Comparison of ENCODE assay signal across 2 cellular contexts in the genomic region with DNA sequence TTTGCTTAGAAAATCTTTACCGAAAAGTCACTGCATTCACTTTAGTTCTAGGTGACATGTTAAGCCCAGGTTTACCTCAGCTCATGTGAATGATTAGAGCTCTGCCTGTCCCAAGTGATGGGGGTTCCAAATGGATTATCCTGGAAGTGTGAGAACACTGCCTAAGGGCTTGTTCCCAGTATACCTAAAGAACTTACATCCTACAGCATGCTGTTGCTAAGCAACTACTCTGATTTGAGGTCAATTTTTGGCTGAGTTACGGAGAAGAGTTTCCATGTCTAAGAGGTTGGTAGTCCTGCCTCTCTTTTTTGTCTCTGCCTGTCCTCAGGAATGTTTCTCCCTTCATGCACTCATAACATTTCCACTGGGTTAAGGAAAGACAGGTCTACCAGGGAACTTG.
TF ChIP-seq lines count a peak whose summit lies in the region.

No MANE protein-coding gene starts in this region.

TF ChIP-seq in HepG2, 621 proteins besides CTCF, POLR2A, EP300 and RAD21:
- TF ChIP-seq, protein P1, sequence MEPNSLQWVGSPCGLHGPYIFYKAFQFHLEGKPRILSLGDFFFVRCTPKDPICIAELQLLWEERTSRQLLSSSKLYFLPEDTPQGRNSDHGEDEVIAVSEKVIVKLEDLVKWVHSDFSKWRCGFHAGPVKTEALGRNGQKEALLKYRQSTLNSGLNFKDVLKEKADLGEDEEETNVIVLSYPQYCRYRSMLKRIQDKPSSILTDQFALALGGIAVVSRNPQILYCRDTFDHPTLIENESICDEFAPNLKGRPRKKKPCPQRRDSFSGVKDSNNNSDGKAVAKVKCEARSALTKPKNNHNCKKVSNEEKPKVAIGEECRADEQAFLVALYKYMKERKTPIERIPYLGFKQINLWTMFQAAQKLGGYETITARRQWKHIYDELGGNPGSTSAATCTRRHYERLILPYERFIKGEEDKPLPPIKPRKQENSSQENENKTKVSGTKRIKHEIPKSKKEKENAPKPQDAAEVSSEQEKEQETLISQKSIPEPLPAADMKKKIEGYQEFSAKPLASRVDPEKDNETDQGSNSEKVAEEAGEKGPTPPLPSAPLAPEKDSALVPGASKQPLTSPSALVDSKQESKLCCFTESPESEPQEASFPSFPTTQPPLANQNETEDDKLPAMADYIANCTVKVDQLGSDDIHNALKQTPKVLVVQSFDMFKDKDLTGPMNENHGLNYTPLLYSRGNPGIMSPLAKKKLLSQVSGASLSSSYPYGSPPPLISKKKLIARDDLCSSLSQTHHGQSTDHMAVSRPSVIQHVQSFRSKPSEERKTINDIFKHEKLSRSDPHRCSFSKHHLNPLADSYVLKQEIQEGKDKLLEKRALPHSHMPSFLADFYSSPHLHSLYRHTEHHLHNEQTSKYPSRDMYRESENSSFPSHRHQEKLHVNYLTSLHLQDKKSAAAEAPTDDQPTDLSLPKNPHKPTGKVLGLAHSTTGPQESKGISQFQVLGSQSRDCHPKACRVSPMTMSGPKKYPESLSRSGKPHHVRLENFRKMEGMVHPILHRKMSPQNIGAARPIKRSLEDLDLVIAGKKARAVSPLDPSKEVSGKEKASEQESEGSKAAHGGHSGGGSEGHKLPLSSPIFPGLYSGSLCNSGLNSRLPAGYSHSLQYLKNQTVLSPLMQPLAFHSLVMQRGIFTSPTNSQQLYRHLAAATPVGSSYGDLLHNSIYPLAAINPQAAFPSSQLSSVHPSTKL (CRISPR knock-in tag; IDR thresholded peaks at IDR 0.05) = no peak
- 0 out of 2 replicates have a peak, but pooled peaks have one; percentile 38 for TF ChIP-seq SSRP1 (CRISPR knock-in tag; IDR thresholded peaks at IDR 0.05)

TF ChIP-seq in H1, 55 proteins besides CTCF, POLR2A, EP300 and RAD21:
- TF ChIP-seq CBX8 (IDR thresholded peaks at IDR 0.05; ENCODE audit: borderline replicate concordance, low read depth, low read length) (no peak), NANOG (IDR thresholded peaks at IDR 0.05; ENCODE audit: insufficient read depth, low read depth, low read length, poor library complexity, severe bottlenecking) (no peak), NRF1 (IDR thresholded peaks at IDR 0.05; ENCODE audit: low read depth, low read length) (no peak), HDAC6 (IDR thresholded peaks at IDR 0.05; ENCODE audit: low read depth, low read length) (no peak), TAF1 (IDR thresholded peaks at IDR 0.05; ENCODE audit: low read depth, low read length) (no peak), TAF7 (optimal IDR thresholded peaks at IDR 0.05; ENCODE audit: borderline replicate concordance, low read depth, low read length) (no peak), EGR1 (IDR thresholded peaks at IDR 0.05; ENCODE audit: borderline replicate concordance, low read depth, low read length) (no peak), SP4 (IDR thresholded peaks at IDR 0.05; ENCODE audit: low read length) (no peak), BACH1 (IDR thresholded peaks at IDR 0.05; ENCODE audit: low read length) (no peak), SRF (IDR thresholded peaks at IDR 0.05; ENCODE audit: low read depth, low read length) (no peak), SIX5 (IDR thresholded peaks at IDR 0.05; ENCODE audit: low read depth, low read length) (no peak), RNF2 (IDR thresholded peaks at IDR 0.05; ENCODE audit: borderline replicate concordance, low read depth, low read length, missing control alignments, poor library complexity, severe bottlenecking) (no peak), PHF8 (conservative IDR thresholded peaks at IDR 0.05; ENCODE audit: low read depth, low read length) (no peak), SIRT6 (IDR thresholded peaks at IDR 0.05; ENCODE audit: low read length) (no peak), CHD2 (IDR thresholded peaks at IDR 0.05; ENCODE audit: low read length) (no peak), KDM1A (IDR thresholded peaks at IDR 0.05; ENCODE audit: borderline replicate concordance, low read length) (no peak), YY1 (IDR thresholded peaks at IDR 0.05; ENCODE audit: low read depth, low read length) (no peak)
- TF ChIP-seq, protein P2, sequence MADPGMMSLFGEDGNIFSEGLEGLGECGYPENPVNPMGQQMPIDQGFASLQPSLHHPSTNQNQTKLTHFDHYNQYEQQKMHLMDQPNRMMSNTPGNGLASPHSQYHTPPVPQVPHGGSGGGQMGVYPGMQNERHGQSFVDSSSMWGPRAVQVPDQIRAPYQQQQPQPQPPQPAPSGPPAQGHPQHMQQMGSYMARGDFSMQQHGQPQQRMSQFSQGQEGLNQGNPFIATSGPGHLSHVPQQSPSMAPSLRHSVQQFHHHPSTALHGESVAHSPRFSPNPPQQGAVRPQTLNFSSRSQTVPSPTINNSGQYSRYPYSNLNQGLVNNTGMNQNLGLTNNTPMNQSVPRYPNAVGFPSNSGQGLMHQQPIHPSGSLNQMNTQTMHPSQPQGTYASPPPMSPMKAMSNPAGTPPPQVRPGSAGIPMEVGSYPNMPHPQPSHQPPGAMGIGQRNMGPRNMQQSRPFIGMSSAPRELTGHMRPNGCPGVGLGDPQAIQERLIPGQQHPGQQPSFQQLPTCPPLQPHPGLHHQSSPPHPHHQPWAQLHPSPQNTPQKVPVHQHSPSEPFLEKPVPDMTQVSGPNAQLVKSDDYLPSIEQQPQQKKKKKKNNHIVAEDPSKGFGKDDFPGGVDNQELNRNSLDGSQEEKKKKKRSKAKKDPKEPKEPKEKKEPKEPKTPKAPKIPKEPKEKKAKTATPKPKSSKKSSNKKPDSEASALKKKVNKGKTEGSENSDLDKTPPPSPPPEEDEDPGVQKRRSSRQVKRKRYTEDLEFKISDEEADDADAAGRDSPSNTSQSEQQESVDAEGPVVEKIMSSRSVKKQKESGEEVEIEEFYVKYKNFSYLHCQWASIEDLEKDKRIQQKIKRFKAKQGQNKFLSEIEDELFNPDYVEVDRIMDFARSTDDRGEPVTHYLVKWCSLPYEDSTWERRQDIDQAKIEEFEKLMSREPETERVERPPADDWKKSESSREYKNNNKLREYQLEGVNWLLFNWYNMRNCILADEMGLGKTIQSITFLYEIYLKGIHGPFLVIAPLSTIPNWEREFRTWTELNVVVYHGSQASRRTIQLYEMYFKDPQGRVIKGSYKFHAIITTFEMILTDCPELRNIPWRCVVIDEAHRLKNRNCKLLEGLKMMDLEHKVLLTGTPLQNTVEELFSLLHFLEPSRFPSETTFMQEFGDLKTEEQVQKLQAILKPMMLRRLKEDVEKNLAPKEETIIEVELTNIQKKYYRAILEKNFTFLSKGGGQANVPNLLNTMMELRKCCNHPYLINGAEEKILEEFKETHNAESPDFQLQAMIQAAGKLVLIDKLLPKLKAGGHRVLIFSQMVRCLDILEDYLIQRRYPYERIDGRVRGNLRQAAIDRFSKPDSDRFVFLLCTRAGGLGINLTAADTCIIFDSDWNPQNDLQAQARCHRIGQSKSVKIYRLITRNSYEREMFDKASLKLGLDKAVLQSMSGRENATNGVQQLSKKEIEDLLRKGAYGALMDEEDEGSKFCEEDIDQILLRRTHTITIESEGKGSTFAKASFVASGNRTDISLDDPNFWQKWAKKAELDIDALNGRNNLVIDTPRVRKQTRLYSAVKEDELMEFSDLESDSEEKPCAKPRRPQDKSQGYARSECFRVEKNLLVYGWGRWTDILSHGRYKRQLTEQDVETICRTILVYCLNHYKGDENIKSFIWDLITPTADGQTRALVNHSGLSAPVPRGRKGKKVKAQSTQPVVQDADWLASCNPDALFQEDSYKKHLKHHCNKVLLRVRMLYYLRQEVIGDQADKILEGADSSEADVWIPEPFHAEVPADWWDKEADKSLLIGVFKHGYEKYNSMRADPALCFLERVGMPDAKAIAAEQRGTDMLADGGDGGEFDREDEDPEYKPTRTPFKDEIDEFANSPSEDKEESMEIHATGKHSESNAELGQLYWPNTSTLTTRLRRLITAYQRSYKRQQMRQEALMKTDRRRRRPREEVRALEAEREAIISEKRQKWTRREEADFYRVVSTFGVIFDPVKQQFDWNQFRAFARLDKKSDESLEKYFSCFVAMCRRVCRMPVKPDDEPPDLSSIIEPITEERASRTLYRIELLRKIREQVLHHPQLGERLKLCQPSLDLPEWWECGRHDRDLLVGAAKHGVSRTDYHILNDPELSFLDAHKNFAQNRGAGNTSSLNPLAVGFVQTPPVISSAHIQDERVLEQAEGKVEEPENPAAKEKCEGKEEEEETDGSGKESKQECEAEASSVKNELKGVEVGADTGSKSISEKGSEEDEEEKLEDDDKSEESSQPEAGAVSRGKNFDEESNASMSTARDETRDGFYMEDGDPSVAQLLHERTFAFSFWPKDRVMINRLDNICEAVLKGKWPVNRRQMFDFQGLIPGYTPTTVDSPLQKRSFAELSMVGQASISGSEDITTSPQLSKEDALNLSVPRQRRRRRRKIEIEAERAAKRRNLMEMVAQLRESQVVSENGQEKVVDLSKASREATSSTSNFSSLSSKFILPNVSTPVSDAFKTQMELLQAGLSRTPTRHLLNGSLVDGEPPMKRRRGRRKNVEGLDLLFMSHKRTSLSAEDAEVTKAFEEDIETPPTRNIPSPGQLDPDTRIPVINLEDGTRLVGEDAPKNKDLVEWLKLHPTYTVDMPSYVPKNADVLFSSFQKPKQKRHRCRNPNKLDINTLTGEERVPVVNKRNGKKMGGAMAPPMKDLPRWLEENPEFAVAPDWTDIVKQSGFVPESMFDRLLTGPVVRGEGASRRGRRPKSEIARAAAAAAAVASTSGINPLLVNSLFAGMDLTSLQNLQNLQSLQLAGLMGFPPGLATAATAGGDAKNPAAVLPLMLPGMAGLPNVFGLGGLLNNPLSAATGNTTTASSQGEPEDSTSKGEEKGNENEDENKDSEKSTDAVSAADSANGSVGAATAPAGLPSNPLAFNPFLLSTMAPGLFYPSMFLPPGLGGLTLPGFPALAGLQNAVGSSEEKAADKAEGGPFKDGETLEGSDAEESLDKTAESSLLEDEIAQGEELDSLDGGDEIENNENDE (IDR thresholded peaks at IDR 0.05; ENCODE audit: insufficient replicate concordance, low read length) = no peak
- TF ChIP-seq, protein P3, sequence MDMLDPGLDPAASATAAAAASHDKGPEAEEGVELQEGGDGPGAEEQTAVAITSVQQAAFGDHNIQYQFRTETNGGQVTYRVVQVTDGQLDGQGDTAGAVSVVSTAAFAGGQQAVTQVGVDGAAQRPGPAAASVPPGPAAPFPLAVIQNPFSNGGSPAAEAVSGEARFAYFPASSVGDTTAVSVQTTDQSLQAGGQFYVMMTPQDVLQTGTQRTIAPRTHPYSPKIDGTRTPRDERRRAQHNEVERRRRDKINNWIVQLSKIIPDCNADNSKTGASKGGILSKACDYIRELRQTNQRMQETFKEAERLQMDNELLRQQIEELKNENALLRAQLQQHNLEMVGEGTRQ (IDR thresholded peaks at IDR 0.05; ENCODE audit: low read length) = no peak
- TF ChIP-seq, protein P4, sequence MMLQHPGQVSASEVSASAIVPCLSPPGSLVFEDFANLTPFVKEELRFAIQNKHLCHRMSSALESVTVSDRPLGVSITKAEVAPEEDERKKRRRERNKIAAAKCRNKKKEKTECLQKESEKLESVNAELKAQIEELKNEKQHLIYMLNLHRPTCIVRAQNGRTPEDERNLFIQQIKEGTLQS (IDR thresholded peaks at IDR 0.05; ENCODE audit: insufficient read depth, low read depth, low read length) = no peak
